ENCODE assay signal across 11 cellular contexts in the genomic region with DNA sequence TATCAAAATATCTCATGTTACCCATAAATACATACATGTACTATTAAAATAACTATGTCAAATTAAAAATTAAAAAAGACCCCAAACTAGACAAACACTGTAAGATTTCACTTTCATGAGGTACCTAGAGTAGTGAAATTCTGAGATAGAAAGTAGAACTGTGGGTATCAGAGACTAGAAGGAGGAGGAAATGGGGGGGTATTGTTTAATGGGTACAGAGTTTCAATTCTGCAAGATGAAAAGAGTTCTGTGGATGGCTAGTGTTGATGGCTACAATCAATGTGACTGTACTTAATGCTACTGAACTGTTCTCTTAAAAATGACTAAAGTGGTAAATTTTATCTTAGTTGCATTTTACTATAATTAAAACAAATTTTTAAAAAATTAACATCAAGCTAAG. TPM values are rescaled to one million over a fixed set of nuclear protein-coding genes. Genes with fewer than 3 reads are reported as not detected.
A peak's percentile ranks its signal among the peaks of the same experiment; 100 is the strongest.
DNase-seq lines count a peak whose midpoint lies in the region; ATAC-seq, FAIRE-seq and TF ChIP-seq lines count a peak whose summit lies in the region.
"Had no signal": no experiment of that assay in that cellular context is flagged by ENCODE, and none has a peak within 500 bp of the region (broad histone marks: within the 10 kb centered on the region; RNA-seq: fewer than 3 reads in every experiment).

No MANE protein-coding gene starts in this region.

- intact Hi-C loops in tibial artery (cut with DNase I; ENCODE audit: low total_unique reads): no loop called here

- ATAC-seq in GM18870 (IDR thresholded peaks at IDR 0.05; ENCODE audit: unreplicated experiment) (peak; percentile 67), GM21576 (IDR thresholded peaks at IDR 0.05; ENCODE audit: unreplicated experiment) (peak; percentile 78), HG03280 (IDR thresholded peaks at IDR 0.05; ENCODE audit: unreplicated experiment) (peak; percentile 68)

- no peaks in the 10 kb centered on the region for H3K27me3 ChIP-seq in tibial artery

- H3K4me1 ChIP-seq in tibial artery: peaks cover 0 to 38% (median 7%) of the 10 kb centered on the region in 4 donors

- FAIRE-seq in endometrium (lab: Jason Lieb, UNC): peak; percentile 31

- H3K36me3 ChIP-seq in tibial artery: no peaks in the 10 kb centered on the region

- H3K4me3 ChIP-seq in tibial artery: no peak overlapping the region
- H3K4me3 ChIP-seq: coronary artery had no signal

- no peak overlapping the region for H3K27ac ChIP-seq in tibial artery
- H3K27ac ChIP-seq: coronary artery had no signal

- H3K9me3 ChIP-seq in tibial artery: no peaks in the 10 kb centered on the region

- DNase-seq in SK-N-DZ (ENCODE audit: low spot score) (no peak), NCI-H1436 treated with DMSO at 0.1 percent for 48 hours (lab: John Stamatoyannopoulos, UW) (no peak), tibial artery (no peak), kidney tubule cell (ENCODE audit: low spot score) (no peak)
- DNase-seq: hypothalamus, NCI-H1105 treated with DMSO at 0.1 percent for 48 hours had no signal

- no peak for TF ChIP-seq CTCF in tibial artery (IDR thresholded peaks at IDR 0.05)

RNA-seq across cellular contexts. Expression of gene RFX7, which starts 36.6 kb away (rescaled TPM):
- 8.2 and 8.7 TPM in 2 replicates for polyA plus RNA-seq in SK-N-DZ (2014; cell fraction: cytosol; rRNA removed)
- polyA plus RNA-seq in SK-N-DZ (2014; cell fraction: nucleus; rRNA removed): 11.5 and 15.4 TPM in 2 replicates
